39 cellular contexts compared by ENCODE assay signal in the genomic region with DNA sequence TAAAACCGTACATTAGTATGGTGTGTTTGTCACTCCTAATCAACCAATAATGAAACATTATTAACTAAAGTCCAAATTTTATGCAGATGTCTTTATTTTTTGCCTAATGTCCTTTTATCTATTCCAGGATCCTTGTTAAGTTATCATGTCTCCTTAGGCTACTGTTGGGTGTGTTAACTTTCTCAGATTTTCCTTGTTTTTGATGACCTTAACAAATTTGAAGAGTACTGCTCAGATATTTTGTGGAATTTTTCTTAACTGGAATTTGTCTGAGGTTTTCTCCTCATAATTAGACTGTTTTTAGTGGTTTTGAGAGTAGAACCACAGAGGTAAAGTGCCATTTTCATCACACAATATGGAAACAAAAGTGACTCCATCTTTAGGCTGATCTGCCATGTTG.
"Had no signal": no experiment of that assay in that cellular context is flagged by ENCODE, and none has a peak within 500 bp of the region (broad histone marks: within the 10 kb centered on the region; RNA-seq: fewer than 3 reads in every experiment).

No MANE protein-coding gene starts in this region.

- H3K27ac ChIP-seq: adrenal gland, ascending aorta, body of pancreas, brain microvascular endothelial cell, breast epithelium, cardiac muscle cell had no signal

- H3K4me3 ChIP-seq: adrenal gland, ascending aorta, body of pancreas, breast epithelium, cardiac muscle cell had no signal

- H3K4me3 Mint-ChIP-seq: activated naive CD4-positive, alpha-beta T cell treated with anti-CD3 and anti-CD28 coated beads for 36 hours; activated naive CD4-positive, alpha-beta T cell treated with anti-CD3 and anti-CD28 coated beads, Interleukin-2, amount 10 ng/mL, durations not matched to agents 7 days and 5 days; activated naive CD4-positive, alpha-beta T cell treated with anti-CD3 and anti-CD28 coated beads, Interleukin-2, amount 50 U/mL, for 24 hours; activated naive CD8-positive, alpha-beta T cell; activated naive CD8-positive, alpha-beta T cell treated with anti-CD3 and anti-CD28 coated beads for 36 hours; activated naive CD8-positive, alpha-beta T cell treated with anti-CD3 and anti-CD28 coated beads, Interleukin-2, amount 10 ng/mL, durations not matched to agents 7 days and 5 days; activated naive CD8-positive, alpha-beta T cell treated with anti-CD3 and anti-CD28 coated beads, Interleukin-2, amount 50 U/mL, for 24 hours; activated T-cell treated with anti-CD3 and anti-CD28 coated beads, Interleukin-2, amount 50 U/mL, for 24 hours; activated T-cell treated with anti-CD3 and anti-CD28 coated beads, Interleukin-2, amount 50 U/mL, for 4 hours; activated T-cell treated with anti-CD3 and anti-CD28 coated beads, Interleukin-2, amount 50 U/mL, for 72 hours; activated T-helper 1 cell treated with anti-CD3 and anti-CD28 coated beads, Interleukin-12 subunit alpha, Interleukin-12 subunit beta, Interleukin-2, Interleukin-4 antibody, amounts not matched to agents 30 ng/mL and 10 ng/mL and 1 ng/mL, durations not matched to agents 14 hours and 24 hours and 36 hours; activated T-helper 17 cell treated with anti-CD3 and anti-CD28 coated beads, Interleukin-2, amount 50 U/mL, for 72 hours; brain; central memory CD8-positive, alpha-beta T cell had no signal

- H3K36me3 Mint-ChIP-seq: activated naive CD4-positive, alpha-beta T cell treated with anti-CD3 and anti-CD28 coated beads, Interleukin-2, amount 10 ng/mL, durations not matched to agents 7 days and 5 days; activated naive CD4-positive, alpha-beta T cell treated with anti-CD3 and anti-CD28 coated beads, Interleukin-2, amount 50 U/mL, for 24 hours; activated naive CD4-positive, alpha-beta T cell treated with anti-CD3 and anti-CD28 coated beads, Interleukin-2, amount 50 U/mL, for 72 hours; activated naive CD8-positive, alpha-beta T cell; activated naive CD8-positive, alpha-beta T cell treated with anti-CD3 and anti-CD28 coated beads for 36 hours; activated naive CD8-positive, alpha-beta T cell treated with anti-CD3 and anti-CD28 coated beads, Interleukin-2, amount 10 ng/mL, durations not matched to agents 7 days and 5 days; brain had no signal

- H3K36me3 ChIP-seq: adrenal gland, ascending aorta, brain microvascular endothelial cell, breast epithelium, cardiac muscle cell had no signal

- H3K4me1 ChIP-seq: adrenal gland, ascending aorta, body of pancreas, breast epithelium had no signal

- ATAC-seq: activated naive CD4-positive, alpha-beta T cell treated with anti-CD3 and anti-CD28 coated beads, Interleukin-2, amount 50 U/mL, for 72 hours; activated naive CD8-positive, alpha-beta T cell treated with anti-CD3 and anti-CD28 coated beads, Interleukin-2, amount 50 U/mL, for 24 hours; activated T-cell treated with anti-CD3 and anti-CD28 coated beads, Interleukin-2, amount 50 U/mL, for 4 hours; activated T-cell treated with anti-CD3 and anti-CD28 coated beads, Interleukin-2, amount 50 U/mL, for 72 hours; activated T-helper 17 cell treated with anti-CD3 and anti-CD28 coated beads, Interleukin-2, amount 50 U/mL, for 72 hours; body of pancreas had no signal

- H3K4me1 Mint-ChIP-seq: activated naive CD4-positive, alpha-beta T cell treated with anti-CD3 and anti-CD28 coated beads, Interleukin-2, amount 10 ng/mL, durations not matched to agents 7 days and 5 days; activated naive CD4-positive, alpha-beta T cell treated with anti-CD3 and anti-CD28 coated beads, Interleukin-2, amount 50 U/mL, for 24 hours; activated naive CD8-positive, alpha-beta T cell treated with anti-CD3 and anti-CD28 coated beads for 36 hours; activated naive CD8-positive, alpha-beta T cell treated with anti-CD3 and anti-CD28 coated beads, Interleukin-2, amount 10 ng/mL, durations not matched to agents 7 days and 5 days; activated naive CD8-positive, alpha-beta T cell treated with anti-CD3 and anti-CD28 coated beads, Interleukin-2, amount 50 U/mL, for 24 hours; activated T-helper 17 cell treated with anti-CD3 and anti-CD28 coated beads, Interleukin-2, amount 50 U/mL, for 72 hours; brain; central memory CD8-positive, alpha-beta T cell had no signal

- H3K9me3 ChIP-seq: ascending aorta, body of pancreas, breast epithelium had no signal

- H3K27ac Mint-ChIP-seq: activated naive CD4-positive, alpha-beta T cell treated with anti-CD3 and anti-CD28 coated beads for 36 hours; activated naive CD4-positive, alpha-beta T cell treated with anti-CD3 and anti-CD28 coated beads, Interleukin-2, amount 10 ng/mL, durations not matched to agents 7 days and 5 days; activated naive CD4-positive, alpha-beta T cell treated with anti-CD3 and anti-CD28 coated beads, Interleukin-2, amount 50 U/mL, for 24 hours; activated naive CD4-positive, alpha-beta T cell treated with anti-CD3 and anti-CD28 coated beads, Interleukin-2, amount 50 U/mL, for 72 hours; activated naive CD8-positive, alpha-beta T cell; activated naive CD8-positive, alpha-beta T cell treated with anti-CD3 and anti-CD28 coated beads for 36 hours; activated naive CD8-positive, alpha-beta T cell treated with anti-CD3 and anti-CD28 coated beads, Interleukin-2, amount 10 ng/mL, durations not matched to agents 7 days and 5 days; activated naive CD8-positive, alpha-beta T cell treated with anti-CD3 and anti-CD28 coated beads, Interleukin-2, amount 50 U/mL, for 24 hours; activated T-cell treated with anti-CD3 and anti-CD28 coated beads, Interleukin-2, amount 50 U/mL, for 24 hours; activated T-cell treated with anti-CD3 and anti-CD28 coated beads, Interleukin-2, amount 50 U/mL, for 72 hours; activated T-helper 1 cell treated with anti-CD3 and anti-CD28 coated beads, Interleukin-12 subunit alpha, Interleukin-12 subunit beta, Interleukin-2, Interleukin-4 antibody, amounts not matched to agents 30 ng/mL and 10 ng/mL and 1 ng/mL, durations not matched to agents 14 hours and 24 hours and 36 hours; activated T-helper 17 cell treated with anti-CD3 and anti-CD28 coated beads, Interleukin-2, amount 50 U/mL, for 72 hours; activated T-helper 2 cell treated with anti-CD3 and anti-CD28 coated beads, Interferon-gamma antibody, Interleukin-2, Interleukin-4, amounts not matched to agents 10 μg/mL and 5 μg/mL and 100 μg/mL, durations not matched to agents 14 hours and 24 hours and 36 hours; brain had no signal

- DNase-seq: activated effector memory CD4-positive, alpha-beta T cell treated with anti-CD3 and anti-CD28 coated beads, Interleukin-2, amount 50 U/mL, for 16 hours; activated effector memory CD4-positive, alpha-beta T cell treated with Interleukin-2 at 50 U/mL for 16 hours; activated gamma-delta T cell; activated gamma-delta T cell treated with Interleukin-2 at 50 U/mL for 16 hours; activated naive CD4-positive, alpha-beta T cell; activated naive CD4-positive, alpha-beta T cell treated with anti-CD3 and anti-CD28 coated beads for 36 hours; activated naive CD4-positive, alpha-beta T cell treated with anti-CD3 and anti-CD28 coated beads, Interleukin-2, amount 10 ng/mL, durations not matched to agents 7 days and 5 days; activated naive CD4-positive, alpha-beta T cell treated with anti-CD3 and anti-CD28 coated beads, Interleukin-2, amount 50 U/mL, for 16 hours; activated naive CD8-positive, alpha-beta T cell treated with anti-CD3 and anti-CD28 coated beads for 36 hours; activated naive CD8-positive, alpha-beta T cell treated with anti-CD3 and anti-CD28 coated beads, Interleukin-2, amount 10 ng/mL, durations not matched to agents 7 days and 5 days; activated naive CD8-positive, alpha-beta T cell treated with anti-CD3 and anti-CD28 coated beads, Interleukin-2, amount 50 U/mL, for 24 hours; activated T-cell treated with anti-CD3 and anti-CD28 coated beads, Interleukin-2, amount 50 U/mL, for 24 hours; activated T-cell treated with anti-CD3 and anti-CD28 coated beads, Interleukin-2, amount 50 U/mL, for 4 hours; activated T-cell treated with anti-CD3 and anti-CD28 coated beads, Interleukin-2, amount 50 U/mL, for 48 hours; activated T-cell treated with anti-CD3 and anti-CD28 coated beads, Interleukin-2, amount 50 U/mL, for 72 hours; adrenal gland; amniotic stem cell; amygdala; anterior cingulate cortex; aorta; body of pancreas; brain microvascular endothelial cell; caudate nucleus; central memory CD4-positive, alpha-beta T cell; cerebellar nuclear complex had no signal

- FAIRE-seq: astrocyte, bronchial epithelial cell, colon had no signal

- H3K27me3 Mint-ChIP-seq: activated naive CD4-positive, alpha-beta T cell treated with anti-CD3 and anti-CD28 coated beads, Interleukin-2, amount 10 ng/mL, durations not matched to agents 7 days and 5 days; activated naive CD4-positive, alpha-beta T cell treated with anti-CD3 and anti-CD28 coated beads, Interleukin-2, amount 50 U/mL, for 24 hours; activated naive CD8-positive, alpha-beta T cell; activated naive CD8-positive, alpha-beta T cell treated with anti-CD3 and anti-CD28 coated beads for 36 hours; activated naive CD8-positive, alpha-beta T cell treated with anti-CD3 and anti-CD28 coated beads, Interleukin-2, amount 10 ng/mL, durations not matched to agents 7 days and 5 days; activated naive CD8-positive, alpha-beta T cell treated with anti-CD3 and anti-CD28 coated beads, Interleukin-2, amount 50 U/mL, for 24 hours; activated T-cell treated with anti-CD3 and anti-CD28 coated beads, Interleukin-2, amount 50 U/mL, for 24 hours; activated T-helper 17 cell treated with anti-CD3 and anti-CD28 coated beads, Interleukin-2, amount 50 U/mL, for 72 hours; brain; central memory CD8-positive, alpha-beta T cell had no signal

- H3K9me3 Mint-ChIP-seq: activated naive CD4-positive, alpha-beta T cell treated with anti-CD3 and anti-CD28 coated beads, Interleukin-2, amount 50 U/mL, for 24 hours; activated naive CD8-positive, alpha-beta T cell treated with anti-CD3 and anti-CD28 coated beads for 36 hours; activated naive CD8-positive, alpha-beta T cell treated with anti-CD3 and anti-CD28 coated beads, Interleukin-2, amount 50 U/mL, for 24 hours; activated T-helper 1 cell treated with anti-CD3 and anti-CD28 coated beads, Interleukin-12 subunit alpha, Interleukin-12 subunit beta, Interleukin-2, Interleukin-4 antibody, amounts not matched to agents 30 ng/mL and 10 ng/mL and 1 ng/mL, durations not matched to agents 14 hours and 24 hours and 36 hours; brain had no signal

- H3K27me3 ChIP-seq: adrenal gland, ascending aorta, body of pancreas, brain microvascular endothelial cell, breast epithelium, cardiac muscle cell had no signal
